32 cellular contexts compared by ENCODE assay signal in genomic region chr2:151609705-151610104, GRCh38.
DNase-seq lines count a peak whose midpoint lies in the region; ATAC-seq, FAIRE-seq and TF ChIP-seq lines count a peak whose summit lies in the region.
"Had no signal": no experiment of that assay in that cellular context is flagged by ENCODE, and none has a peak within 500 bp of the region (broad histone marks: within the 10 kb centered on the region; RNA-seq: fewer than 3 reads in every experiment).

No MANE protein-coding gene starts in this region.

- intact Hi-C loops in HepG2 (cut with micrococcal nuclease; ENCODE audit: unreplicated experiment), result no loop called here
- intact Hi-C loops in psoas muscle (cut with DNase I), result no loop called here
- intact Hi-C loops in transverse colon (cut with DNase I; ENCODE audit: low total_unique reads), result no loop called here

- H3K36me3 ChIP-seq in liver (ENCODE audit: control insufficient read depth in 4 of 4, insufficient read depth in 3 of 4, low read depth in 1 of 4, low read length in 3 of 4), result no peaks in the 10 kb centered on the region
- H3K36me3 ChIP-seq in HepG2 (replicated peaks in 1 of 2; ENCODE audit: control insufficient read depth in 1 of 2, insufficient read depth in 2 of 2, low read length in 2 of 2), result no peaks in the 10 kb centered on the region
- H3K36me3 ChIP-seq in psoas muscle (ENCODE audit: insufficient read depth in 1 of 2, low read depth in 1 of 2), result peaks cover 7 to 59% of the 10 kb centered on the region in 2 donors
- no peaks in the 10 kb centered on the region for H3K36me3 ChIP-seq in transverse colon
- H3K36me3 ChIP-seq: BE2C; BLaER1; BLaER1 treated with 17β-estradiol and CSF1 and Interleukin-3, amounts not matched to agents 10 nM and 100 nM had no signal

- 41% methylated on average over 4 of the region's 4 CpGs for WGBS in liver
- WGBS in HepG2 (ENCODE audit: low lambda C conversion rate), result 69% methylated on average over 4 of the region's 4 CpGs
- WGBS in psoas muscle, 3 donors, result 81 to 94% (median 91%) methylated on average over 4 of the region's 4 CpGs
- WGBS in transverse colon (ENCODE audit: low coverage in 1 of 2), 2 donors, result 91 to 99% methylated on average over 4 of the region's 4 CpGs

- TF ChIP-seq EP300 in HepG2 (IDR thresholded peaks at IDR 0.05; ENCODE audit: low read depth in 2 of 2, low read length in 2 of 2) (no peak), HepG2 (CRISPR knock-in tag; IDR thresholded peaks at IDR 0.05; ENCODE audit: borderline replicate concordance) (no peak), transverse colon (IDR thresholded peaks at IDR 0.05; ENCODE audit: low read depth) (no peak)

- no peaks in the 10 kb centered on the region for H4K20me1 ChIP-seq in HepG2 (ENCODE audit: insufficient read depth, low read length)
- H4K20me1 ChIP-seq: BLaER1; BLaER1 treated with 17β-estradiol and CSF1 and Interleukin-3, amounts not matched to agents 10 nM and 100 nM had no signal

- no peak for DNase-seq in HepG2 (ENCODE audit: low spot score)
- DNase-seq in left lobe of liver (ENCODE audit: low spot score), result no peak
- DNase-seq in psoas muscle, result no peak
- no peak for DNase-seq in transverse colon
- DNase-seq in H4 (ENCODE audit: low spot score), result no peak
- DNase-seq: 8988T; ACHN; AML-193; BE2C; C1 segment of cervical spinal cord; Caco-2; Calu3; CD4-positive, alpha-beta memory T cell; CD4-positive, alpha-beta T cell; CD4-positive, CD25-positive, alpha-beta regulatory T cell; CD8-positive, alpha-beta memory T cell; CD8-positive, alpha-beta T cell; COR-L47; DMS 273 treated with DMSO at 0.1 percent for 48 hours; DMS153; DMS53; DMS79; DMS79 treated with DMSO at 0.1 percent for 48 hours; DND-41; EL had no signal

- H3K9ac ChIP-seq in liver (ENCODE audit: low read depth in 1 of 2, low read length in 2 of 2) (no peak overlapping the region), HepG2 (ENCODE audit: insufficient read depth, low read depth, low read length) (no peak overlapping the region)
- H3K9ac ChIP-seq: BLaER1; BLaER1 treated with 17β-estradiol and CSF1 and Interleukin-3, amounts not matched to agents 10 nM and 100 nM had no signal

- no peak overlapping the region for H3K4me2 ChIP-seq in HepG2 (ENCODE audit: low read depth, low read length)
- H3K4me2 ChIP-seq: A549; BLaER1; BLaER1 treated with 17β-estradiol and CSF1 and Interleukin-3, amounts not matched to agents 10 nM and 100 nM had no signal

- H3K4me1 ChIP-seq in liver (ENCODE audit: control insufficient read depth in 4 of 4, insufficient read depth in 4 of 4, low read length in 3 of 4), result peaks cover 2 to 4% (median 3%) of the 10 kb centered on the region in 4 donors
- no peaks in the 10 kb centered on the region for H3K4me1 ChIP-seq in HepG2 (ENCODE audit: insufficient read depth, low read length)
- H3K4me1 ChIP-seq in psoas muscle, result peaks cover 40% of the 10 kb centered on the region
- no peaks in the 10 kb centered on the region for H3K4me1 ChIP-seq in transverse colon
- H3K4me1 ChIP-seq: A549; BE2C; BLaER1; BLaER1 treated with 17β-estradiol and CSF1 and Interleukin-3, amounts not matched to agents 10 nM and 100 nM; Caco-2 had no signal

- in situ Hi-C loops in HepG2 (cut with HindIII; ENCODE audit: extremely low pct_ligation_motif_present, low pct_unique_long_range_greater_than_20kb), result no loop called here
- in situ Hi-C loops in transverse colon (cut with MboI; ENCODE audit: low pct_ligation_motif_present in 1 of 4, low pct_unique_long_range_greater_than_20kb in 1 of 4, low sequenced_read_pairs in 3 of 4), result loop anchor here in 2 of 4 donors (25.0 kb wide), 1 partner anchor 403 kb away; no protein-coding TSS in a partner anchor

- no peak for TF ChIP-seq CTCF in liver (IDR thresholded peaks at IDR 0.05; ENCODE audit: low read depth, low read length, missing input control)
- TF ChIP-seq CTCF in HepG2 (CRISPR knock-in tag; IDR thresholded peaks at IDR 0.05), result no peak
- no peak for TF ChIP-seq CTCF in psoas muscle (IDR thresholded peaks at IDR 0.05)
- no peak for TF ChIP-seq CTCF in transverse colon (IDR thresholded peaks at IDR 0.05)

- H3K4me3 ChIP-seq in liver (ENCODE audit: low read depth in 1 of 3, low read length in 3 of 3) (no peak overlapping the region), HepG2 (replicated peaks in 1 of 3; ENCODE audit: insufficient read depth in 1 of 3, low read depth in 2 of 3, low read length in 3 of 3) (no peak overlapping the region), psoas muscle (no peak overlapping the region), transverse colon (no peak overlapping the region)
- H3K4me3 ChIP-seq: A549; BLaER1; BLaER1 treated with 17β-estradiol and CSF1 and Interleukin-3, amounts not matched to agents 10 nM and 100 nM had no signal

- FAIRE-seq in HepG2 (lab: Jason Lieb, UNC), result no peak
- FAIRE-seq: A549, D721Med had no signal

- no TSS peak for BruUV-seq in HepG2 (replicated peaks; lab: Mats Ljungman, UMichigan)

- no peaks in the 10 kb centered on the region for H3K27me3 ChIP-seq in liver (ENCODE audit: control insufficient read depth in 4 of 4, insufficient read depth in 4 of 4, low read length in 3 of 4)
- no peaks in the 10 kb centered on the region for H3K27me3 ChIP-seq in HepG2 (ENCODE audit: control insufficient read depth in 1 of 2, insufficient read depth in 2 of 2, low read length in 2 of 2)
- no peaks in the 10 kb centered on the region for H3K27me3 ChIP-seq in psoas muscle (ENCODE audit: insufficient read depth in 3 of 3, low read length in 2 of 3)
- H3K27me3 ChIP-seq in transverse colon, result no peaks in the 10 kb centered on the region
- H3K27me3 ChIP-seq: BE2C; BLaER1; BLaER1 treated with 17β-estradiol and CSF1 and Interleukin-3, amounts not matched to agents 10 nM and 100 nM had no signal

- TF ChIP-seq POLR2A in HepG2 (IDR thresholded peaks at IDR 0.05; ENCODE audit: insufficient read depth in 1 of 2, low read depth in 2 of 2, low read length in 2 of 2) (no peak), transverse colon (IDR thresholded peaks at IDR 0.05) (no peak)

- CTCF ChIA-PET in HepG2 (lab: Yijun Ruan, JAX; ENCODE audit: low intra/inter-chr PET ratio, low total read pairs), result no interaction called here

- TF ChIP-seq RAD21 in liver (IDR thresholded peaks at IDR 0.05) (no peak), HepG2 (CRISPR knock-in tag; IDR thresholded peaks at IDR 0.05) (no peak)

- H2AFZ ChIP-seq in HepG2 (ENCODE audit: low read length), result no peak overlapping the region

- H3K27ac ChIP-seq in liver (ENCODE audit: low read depth in 1 of 2, low read length in 2 of 2), result no peak overlapping the region
- no peak overlapping the region for H3K27ac ChIP-seq in HepG2 (ENCODE audit: extremely low read length, insufficient read depth, low read length)
- H3K27ac ChIP-seq in psoas muscle, result peak overlapping the region; percentile 58
- H3K27ac ChIP-seq in transverse colon, result no peak overlapping the region
- H3K27ac ChIP-seq: 22Rv1; A549; BLaER1; BLaER1 treated with 17β-estradiol and CSF1 and Interleukin-3, amounts not matched to agents 10 nM and 100 nM; C4-2B had no signal

- ATAC-seq in HepG2, result no peak
- peak; percentile 52 for ATAC-seq in left lobe of liver
- no peak for ATAC-seq in psoas muscle
- ATAC-seq: A549; CD8-positive, alpha-beta T cell had no signal

- H3K9me3 ChIP-seq in liver (ENCODE audit: control insufficient read depth in 4 of 4, low read length in 3 of 4), result no peaks in the 10 kb centered on the region
- H3K9me3 ChIP-seq in HepG2 (ENCODE audit: low read length), result no peaks in the 10 kb centered on the region
- H3K9me3 ChIP-seq in psoas muscle, result no peaks in the 10 kb centered on the region
- H3K9me3 ChIP-seq in transverse colon, result no peaks in the 10 kb centered on the region
- H3K9me3 ChIP-seq: A549; BE2C; BLaER1; BLaER1 treated with 17β-estradiol and CSF1 and Interleukin-3, amounts not matched to agents 10 nM and 100 nM; Caco-2 had no signal

- POLR2A ChIA-PET in HepG2 (lab: Yijun Ruan, JAX), result no interaction called here

- H3K79me2 ChIP-seq in HepG2 (ENCODE audit: insufficient read depth, low read length), result no peaks in the 10 kb centered on the region

TF ChIP-seq in liver, 16 proteins besides CTCF, POLR2A, EP300 and RAD21 (continues in another document):
- TF ChIP-seq SP1 (IDR thresholded peaks at IDR 0.05), result no peak
- no peak for TF ChIP-seq JUND (IDR thresholded peaks at IDR 0.05)
- TF ChIP-seq GABPA (IDR thresholded peaks at IDR 0.05 in 1 of 2, conservative IDR thresholded peaks at IDR 0.05 in 1 of 2), result no peak

TF ChIP-seq in HepG2, 621 proteins besides CTCF, POLR2A, EP300 and RAD21 (continues in another document):
- TF ChIP-seq ZNF605 (CRISPR knock-in tag; IDR thresholded peaks at IDR 0.05) (no peak), ZNF639 (CRISPR knock-in tag; conservative IDR thresholded peaks at IDR 0.05) (no peak), ZNF362 (CRISPR knock-in tag; IDR thresholded peaks at IDR 0.05; ENCODE audit: borderline replicate concordance) (no peak), GLI4 (CRISPR knock-in tag; IDR thresholded peaks at IDR 0.05; ENCODE audit: borderline replicate concordance) (no peak), ZNF720 (CRISPR knock-in tag; IDR thresholded peaks at IDR 0.05) (no peak), RELA (CRISPR knock-in tag; IDR thresholded peaks at IDR 0.05) (no peak), ZNF460 (CRISPR knock-in tag; IDR thresholded peaks at IDR 0.05; ENCODE audit: borderline replicate concordance) (no peak)
